ENCODE assay signal across 8 cellular contexts in the genomic region with DNA sequence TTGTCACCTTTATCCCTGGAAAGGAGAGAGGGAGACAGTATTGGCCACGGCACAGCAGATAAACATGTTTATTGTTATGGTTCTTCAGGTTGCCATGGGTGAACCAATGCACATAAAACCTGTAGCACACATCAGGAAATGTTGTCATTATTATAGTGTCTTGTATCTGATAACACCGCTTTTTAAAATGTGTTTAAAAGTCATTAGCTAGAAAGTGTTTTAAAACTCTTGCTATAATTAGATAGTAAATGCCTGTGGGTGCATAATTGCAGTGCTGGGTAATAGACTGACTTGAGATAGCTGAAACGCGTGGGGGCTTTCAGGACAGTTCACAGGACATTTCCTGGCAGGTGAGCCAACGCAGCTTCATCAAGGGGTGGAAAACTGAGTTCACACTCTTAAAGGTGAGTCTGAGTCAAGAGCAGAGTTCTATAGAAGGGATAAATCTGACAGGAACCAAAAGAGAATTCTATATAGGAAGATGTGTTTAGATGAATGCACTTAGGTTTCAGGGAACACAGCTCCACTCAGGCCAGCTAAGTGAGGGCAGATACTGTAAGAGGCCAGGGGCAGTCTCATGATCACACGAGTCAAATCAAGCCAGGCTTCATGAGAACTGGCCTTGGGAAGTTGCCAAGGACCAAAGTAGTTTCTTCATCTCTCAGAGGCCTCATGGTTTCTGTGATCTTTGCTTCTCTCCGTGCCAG. TPM values are rescaled to one million over a fixed set of nuclear protein-coding genes. Genes with fewer than 3 reads are reported as not detected.
DNase-seq lines count a peak whose midpoint lies in the region; ATAC-seq and TF ChIP-seq lines count a peak whose summit lies in the region.

No MANE protein-coding gene starts in this region.

- H3K4me1 ChIP-seq in ovary (ENCODE audit: insufficient read depth) = peaks cover 7% of the 10 kb centered on the region

- no peaks in the 10 kb centered on the region for H3K36me3 ChIP-seq in ovary

- intact Hi-C loops in ovary (cut with DNase I) = no loop called here

- H3K27me3 ChIP-seq in ovary = no peaks in the 10 kb centered on the region

- H3K4me3 ChIP-seq in ovary = no peak overlapping the region

- H3K4me1 Mint-ChIP-seq in glutamatergic neuron (ENCODE audit: low read depth, unreplicated experiment) = no peaks in the 10 kb centered on the region

- no peak overlapping the region for H3K4me3 Mint-ChIP-seq in glutamatergic neuron (ENCODE audit: unreplicated experiment)

- DNase-seq in EH (ENCODE audit: low read depth) (peak; percentile 53), NCI-H2029 treated with DMSO at 0.1 percent for 48 hours (lab: John Stamatoyannopoulos, UW) (peak; percentile 28), fibroblast of peridontal ligament (ENCODE audit: extremely low read depth) (peak; percentile 93), ovary (peak in 4 of 5 donors; percentile 49 to 74 (median 64)), SIG-M5 (lab: John Stamatoyannopoulos, UW) (no peak), glutamatergic neuron (no peak)

- peaks cover 3% of the 10 kb centered on the region for H3K9me3 Mint-ChIP-seq in glutamatergic neuron (ENCODE audit: unreplicated experiment)

- TF ChIP-seq CTCF in ovary (IDR thresholded peaks at IDR 0.05) = no peak
- TF ChIP-seq CTCF in glutamatergic neuron (IDR thresholded peaks at IDR 0.05; ENCODE audit: partially characterized antibody, unreplicated experiment) = no peak

- H3K9me3 ChIP-seq in ovary = no peaks in the 10 kb centered on the region

- no peak for TF ChIP-seq POLR2A in ovary (IDR thresholded peaks at IDR 0.05)

- TF ChIP-seq EP300 in ovary (IDR thresholded peaks at IDR 0.05) = no peak

- no peaks in the 10 kb centered on the region for H3K36me3 Mint-ChIP-seq in glutamatergic neuron (ENCODE audit: unreplicated experiment)

- no peaks in the 10 kb centered on the region for H3K27me3 Mint-ChIP-seq in glutamatergic neuron (ENCODE audit: unreplicated experiment)

- peak overlapping the region in 1 of 2 donors; percentile 10 for H3K27ac ChIP-seq in ovary

- no peak overlapping the region for H3K27ac Mint-ChIP-seq in glutamatergic neuron (ENCODE audit: unreplicated experiment)

- WGBS in ovary, 3 donors = 38 to 44% (median 42%) methylated on average over 7 of the region's 7 CpGs

- ATAC-seq in HG02973 (IDR thresholded peaks at IDR 0.05; ENCODE audit: unreplicated experiment) = no peak
- ATAC-seq in HG03378 (IDR thresholded peaks at IDR 0.05; ENCODE audit: unreplicated experiment) = no peak

RNA-seq across cellular contexts. Expression of gene PPP4R2, which starts 35.6 kb away (rescaled TPM):
- total RNA-seq in ovary = 10 to 100 TPM; 57.5 to 95.1 (median 81.6) TPM
- polyA plus RNA-seq in ovary = 10 to 100 TPM; 19.2 to 20.5 TPM
- 77.9 TPM for total RNA-seq in glutamatergic neuron (ENCODE audit: unreplicated experiment)

Comparison
In these comparisons a context has a peak if more than half of its experiments do, and no peak if none do; other contexts are left out.
1. DNase-seq: peak in EH (single experiment), NCI-H2029 treated with DMSO at 0.1 percent for 48 hours (single experiment), fibroblast of peridontal ligament (single experiment) and ovary (4 of 5); none in SIG-M5 (single experiment) and glutamatergic neuron (single experiment).